18 cellular contexts compared by ENCODE assay signal in genomic region chr3:47112997-47113396, GRCh38. TPM values are rescaled to one million over a fixed set of nuclear protein-coding genes. Genes with fewer than 3 reads are reported as not detected.
A peak's percentile ranks its signal among the peaks of the same experiment; 100 is the strongest.
DNase-seq lines count a peak whose midpoint lies in the region; ATAC-seq, FAIRE-seq and TF ChIP-seq lines count a peak whose summit lies in the region.
"Had no signal": no experiment of that assay in that cellular context is flagged by ENCODE, and none has a peak within 500 bp of the region (broad histone marks: within the 10 kb centered on the region; RNA-seq: fewer than 3 reads in every experiment).

No MANE protein-coding gene starts in this region.

- H3K9me3 ChIP-seq in HUES48 (ENCODE audit: control insufficient read depth, insufficient read depth, low read length): no peaks in the 10 kb centered on the region
- H3K9me3 ChIP-seq in astrocyte (ENCODE audit: insufficient read depth, low read depth, low read length): no peaks in the 10 kb centered on the region
- H3K9me3 ChIP-seq in osteoblast (ENCODE audit: low read depth, low read length): no peaks in the 10 kb centered on the region
- H3K9me3 ChIP-seq: HAP-1 had no signal

- H3K4me3 ChIP-seq in GM23338 (no peak overlapping the region), HUES48 (ENCODE audit: low read depth, low read length) (no peak overlapping the region), astrocyte (ENCODE audit: insufficient read depth, low read depth, low read length) (peak overlapping the region; percentile 25), osteoblast (ENCODE audit: insufficient read depth, low read length) (no peak overlapping the region)
- H3K4me3 ChIP-seq: HAP-1 had no signal

- peaks cover 4% of the 10 kb centered on the region; the same call in 1 of the 2 replicates for H3K79me2 ChIP-seq in GM23338 (replicated peaks; ENCODE audit: insufficient read depth)
- peaks cover 65% of the 10 kb centered on the region for H3K79me2 ChIP-seq in astrocyte (ENCODE audit: insufficient read depth, low read length)
- peaks cover 47% of the 10 kb centered on the region for H3K79me2 ChIP-seq in osteoblast (ENCODE audit: insufficient read depth, low read length)

- H3K27me3 ChIP-seq in GM23338 (ENCODE audit: insufficient read depth) (no peaks in the 10 kb centered on the region), HUES48 (ENCODE audit: control insufficient read depth, insufficient read depth, low read length) (no peaks in the 10 kb centered on the region), astrocyte (ENCODE audit: insufficient read depth, low read length) (no peaks in the 10 kb centered on the region), osteoblast (ENCODE audit: insufficient read depth, low read length) (no peaks in the 10 kb centered on the region)

- no peak for ATAC-seq in GM23338

- H3K36me3 ChIP-seq in GM23338 (ENCODE audit: insufficient read depth): no peaks in the 10 kb centered on the region; the same call in 1 of the 2 replicates
- H3K36me3 ChIP-seq in HUES48 (ENCODE audit: control insufficient read depth, insufficient read depth, low read length): peaks cover 62% of the 10 kb centered on the region
- H3K36me3 ChIP-seq in astrocyte (ENCODE audit: insufficient read depth, low read length): peaks cover 5% of the 10 kb centered on the region
- H3K36me3 ChIP-seq in osteoblast (ENCODE audit: insufficient read depth, low read length): peaks cover 42% of the 10 kb centered on the region

- H3K9me3 Mint-ChIP-seq in GM23338 (no peaks in the 10 kb centered on the region), astrocyte (ENCODE audit: unreplicated experiment) (no peaks in the 10 kb centered on the region)

- H2AFZ ChIP-seq in GM23338 (no peak overlapping the region), astrocyte (ENCODE audit: low read depth, low read length) (no peak overlapping the region), osteoblast (ENCODE audit: low read length) (no peak overlapping the region)

- FAIRE-seq in astrocyte (lab: Jason Lieb, UNC): no peak
- FAIRE-seq: D721Med, GM12891, HTR-8/SVneo had no signal

- H3K27ac Mint-ChIP-seq in GM23338 (peak overlapping the region; percentile 61), astrocyte (ENCODE audit: unreplicated experiment) (peak overlapping the region; percentile 92)

- H3K4me1 Mint-ChIP-seq in GM23338 (peaks cover 39% of the 10 kb centered on the region), astrocyte (ENCODE audit: low read depth, unreplicated experiment) (peaks cover 51% of the 10 kb centered on the region)

- no peak for DNase-seq in GM23338 (ENCODE audit: low spot score)
- no peak for DNase-seq in astrocyte (ENCODE audit: low read depth)
- DNase-seq in osteoblast (ENCODE audit: insufficient read length, low spot score, missing footprints): no peak
- DNase-seq in pons (ENCODE audit: low spot score): no peak
- DNase-seq in GM20000 (ENCODE audit: low spot score): no peak
- no peak for DNase-seq in NCI-H2107 treated with DMSO at 0.1 percent for 48 hours (lab: John Stamatoyannopoulos, UW; ENCODE audit: unreplicated experiment)
- DNase-seq: ACHN, AML-193, NCI-H1105 treated with DMSO at 0.1 percent for 48 hours, NCI-H1694, NCI-H2081 treated with DMSO at 0.1 percent for 48 hours, NCI-H510A had no signal

- H3K27me3 Mint-ChIP-seq in GM23338 (ENCODE audit: insufficient read depth, low read depth, poor library complexity) (peaks cover 3% of the 10 kb centered on the region), astrocyte (ENCODE audit: low read depth, unreplicated experiment) (no peaks in the 10 kb centered on the region)

- TF ChIP-seq CTCF in GM23338 (conservative IDR thresholded peaks at IDR 0.05; ENCODE audit: low read depth in 2 of 2) (no peak), astrocyte (IDR thresholded peaks at IDR 0.05; ENCODE audit: insufficient read depth, low read depth, low read length) (no peak), osteoblast (IDR thresholded peaks at IDR 0.05; ENCODE audit: extremely low read depth, low read depth, low read length) (no peak), GM20000 (IDR thresholded peaks at IDR 0.05; ENCODE audit: extremely low read depth, missing control alignments) (no peak)

- H3K4me2 ChIP-seq in GM23338 (no peak overlapping the region), astrocyte (ENCODE audit: low read length) (peak overlapping the region; percentile 68), osteoblast (ENCODE audit: insufficient read depth, low read length) (no peak overlapping the region)

- H4K20me1 ChIP-seq in GM23338 (replicated peaks; ENCODE audit: insufficient read depth): no peaks in the 10 kb centered on the region
- no peaks in the 10 kb centered on the region for H4K20me1 ChIP-seq in astrocyte (ENCODE audit: insufficient read depth, low read length)
- peaks cover 3% of the 10 kb centered on the region for H4K20me1 ChIP-seq in osteoblast (ENCODE audit: insufficient read depth, low read length)

- H3K36me3 Mint-ChIP-seq in GM23338 (ENCODE audit: low read depth): peaks cover 38% of the 10 kb centered on the region
- H3K36me3 Mint-ChIP-seq in astrocyte (ENCODE audit: low read depth, unreplicated experiment): peaks cover 20% of the 10 kb centered on the region

- no peaks in the 10 kb centered on the region for H3F3A ChIP-seq in GM23338 (replicated peaks; ENCODE audit: low read depth)

- H3K4me1 ChIP-seq in GM23338 (ENCODE audit: insufficient read depth) (peaks cover 19% of the 10 kb centered on the region), HUES48 (ENCODE audit: control insufficient read depth, insufficient read depth, low read length) (peaks cover 39% of the 10 kb centered on the region), astrocyte (ENCODE audit: insufficient read depth, low read length) (peaks cover 37% of the 10 kb centered on the region), osteoblast (ENCODE audit: insufficient read depth, low read length) (peaks cover 42% of the 10 kb centered on the region)

- no peak overlapping the region for H3K4me3 Mint-ChIP-seq in GM23338
- no peak overlapping the region for H3K4me3 Mint-ChIP-seq in astrocyte (ENCODE audit: unreplicated experiment)

- peak overlapping the region; percentile 83 for H3K27ac ChIP-seq in GM23338 (ENCODE audit: low read depth)
- H3K27ac ChIP-seq in HUES48 (ENCODE audit: low read depth, low read length): peak overlapping the region; percentile 91
- peak overlapping the region; percentile 96 for H3K27ac ChIP-seq in astrocyte (ENCODE audit: low read depth, low read length)
- H3K27ac ChIP-seq in osteoblast (ENCODE audit: low read depth, low read length): peak overlapping the region; percentile 80
- H3K27ac ChIP-seq: C4-2B had no signal

- no peaks in the 10 kb centered on the region for H3K9me2 ChIP-seq in GM23338 (ENCODE audit: insufficient read depth)

- H3K9ac ChIP-seq in HUES48 (ENCODE audit: low read depth, low read length) (no peak overlapping the region), astrocyte (ENCODE audit: low read length) (peak overlapping the region; percentile 76)

TF ChIP-seq in GM23338, 12 proteins besides CTCF, POLR2A, EP300 and RAD21:
- no peak for TF ChIP-seq REST (IDR thresholded peaks at IDR 0.05; ENCODE audit: unreplicated experiment)
- no peak for TF ChIP-seq ZNF331 (CRISPR knock-in tag; IDR thresholded peaks at IDR 0.05; ENCODE audit: low read depth)

RNA-seq across cellular contexts. Expression of gene SETD2, which starts 50.9 kb away (rescaled TPM):
- 37.6 and 45.2 TPM in 2 replicates for total RNA-seq in GM23338 (2014; rRNA removed; shearing (Covaris generic))
- polyA plus RNA-seq in GM23338 (2016; fragmentation: Nextera tagmentation; extraction: Ambion mirVana): 14.0 and 16.7 TPM in 2 replicates
- total RNA-seq in astrocyte (41.4 and 46.5 TPM in 2 replicates), osteoblast (37.1 and 39.8 TPM in 2 replicates)
